Comparison of ENCODE assay signal across 16 cellular contexts in genomic region chr9:76701441-76702031, GRCh38.
A peak's percentile ranks its signal among the peaks of the same experiment; 100 is the strongest.
DNase-seq lines count a peak whose midpoint lies in the region; ATAC-seq lines count a peak whose summit lies in the region.
"Had no signal": no experiment of that assay in that cellular context is flagged by ENCODE, and none has a peak within 500 bp of the region (broad histone marks: within the 10 kb centered on the region; RNA-seq: fewer than 3 reads in every experiment).

No MANE protein-coding gene starts in this region.

- ATAC-seq in left lobe of liver = no peak
- ATAC-seq: esophagus mucosa, left colon had no signal

- peak; percentile 82 for DNase-seq in NCI-H82 treated with DMSO at 0.1 percent for 48 hours (lab: John Stamatoyannopoulos, UW; ENCODE audit: unreplicated experiment)
- DNase-seq in cerebellar nuclear complex (lab: John Stamatoyannopoulos, UW) = peak; percentile 80 to 95
- DNase-seq in medulla oblongata (ENCODE audit: extremely low spot score) = peak; percentile 47
- no peak for DNase-seq in effector CD8-positive, alpha-beta T cell (lab: John Stamatoyannopoulos, UW)
- DNase-seq in NCI-H2227 (lab: John Stamatoyannopoulos, UW; ENCODE audit: unreplicated experiment) = no peak
- no peak for DNase-seq in epidermal melanocyte (ENCODE audit: insufficient read length, low spot score)
- no peak for DNase-seq in left lobe of liver (ENCODE audit: low spot score)
- DNase-seq: activated CD4-positive, alpha-beta T cell treated with anti-CD3 and anti-CD28 coated beads, Interleukin-2, amount 50 U/mL, for 1 hour; activated naive CD8-positive, alpha-beta T cell treated with anti-CD3 and anti-CD28 coated beads for 36 hours; activated T-cell treated with anti-CD3 and anti-CD28 coated beads, Interleukin-2, amount 50 U/mL, for 24 hours; CD4-positive, CD25-positive, alpha-beta regulatory T cell; left colon; NCI-H1417 treated with DMSO at 0.1 percent for 48 hours; NCI-H510A; OCI-M1 had no signal

Comparison
In these comparisons a context has a peak if more than half of its experiments do, and no peak if none do; other contexts are left out.
1. DNase-seq: peak in NCI-H82 treated with DMSO at 0.1 percent for 48 hours (single experiment), cerebellar nuclear complex (2 of 2) and medulla oblongata (single experiment); none in effector CD8-positive, alpha-beta T cell (single experiment), NCI-H2227 (single experiment), epidermal melanocyte (single experiment) and left lobe of liver (single experiment).